ENCODE assay signal across 32 cellular contexts in genomic region chr18:57376503-57376902, GRCh38. TPM values are rescaled to one million over a fixed set of nuclear protein-coding genes. Genes with fewer than 3 reads are reported as not detected.
"Had no signal": no experiment of that assay in that cellular context is flagged by ENCODE, and none has a peak within 500 bp of the region (broad histone marks: within the 10 kb centered on the region; RNA-seq: fewer than 3 reads in every experiment).

No MANE protein-coding gene starts in this region.

- H3K9me3 ChIP-seq: SJCRH30 had no signal

- H3K27me3 ChIP-seq: SJCRH30 had no signal

- H3K27ac ChIP-seq: KMS-11, PC-9, RWPE1, SJCRH30, SK-N-MC had no signal

- H3K4me1 ChIP-seq: SJCRH30 had no signal

- DNase-seq: Karpas-422, NCI-H1092, NCI-H1105, NCI-H1417 treated with DMSO at 0.1 percent for 48 hours, NCI-H1436 treated with DMSO at 0.1 percent for 48 hours, NCI-H1694 treated with DMSO at 0.1 percent for 48 hours, NCI-H187 treated with DMSO at 0.1 percent for 48 hours, NCI-H2029, NCI-H2081, NCI-H226, NCI-H446 treated with DMSO at 0.1 percent for 48 hours, NCI-H510A, NCI-H524, NCI-H526, NCI-H69, NCI-H748 treated with DMSO at 0.1 percent for 48 hours, NCI-H82, PC-9, SHP77, SIG-M5, SJCRH30, T-cell had no signal

- FAIRE-seq: RCC 7860 had no signal

- H3K36me3 ChIP-seq: SJCRH30 had no signal

- H3K4me3 ChIP-seq: PC-9, SJCRH30, SK-N-MC had no signal

RNA-seq across cellular contexts. Expression of gene ST8SIA3, which starts 24.1 kb away (rescaled TPM):
- total RNA-seq: LHCN-M2, MCF 10A, OCI-LY7, PC-9, Right ventricle myocardium inferior, RPMI7951, SK-MEL-5, T-cell had no signal

RNA-seq across cellular contexts. Expression of gene ONECUT2, which starts 58.7 kb away (rescaled TPM):
- total RNA-seq: OCI-LY7 had no signal
